ENCODE assay signal across 9 cellular contexts in the genomic region with DNA sequence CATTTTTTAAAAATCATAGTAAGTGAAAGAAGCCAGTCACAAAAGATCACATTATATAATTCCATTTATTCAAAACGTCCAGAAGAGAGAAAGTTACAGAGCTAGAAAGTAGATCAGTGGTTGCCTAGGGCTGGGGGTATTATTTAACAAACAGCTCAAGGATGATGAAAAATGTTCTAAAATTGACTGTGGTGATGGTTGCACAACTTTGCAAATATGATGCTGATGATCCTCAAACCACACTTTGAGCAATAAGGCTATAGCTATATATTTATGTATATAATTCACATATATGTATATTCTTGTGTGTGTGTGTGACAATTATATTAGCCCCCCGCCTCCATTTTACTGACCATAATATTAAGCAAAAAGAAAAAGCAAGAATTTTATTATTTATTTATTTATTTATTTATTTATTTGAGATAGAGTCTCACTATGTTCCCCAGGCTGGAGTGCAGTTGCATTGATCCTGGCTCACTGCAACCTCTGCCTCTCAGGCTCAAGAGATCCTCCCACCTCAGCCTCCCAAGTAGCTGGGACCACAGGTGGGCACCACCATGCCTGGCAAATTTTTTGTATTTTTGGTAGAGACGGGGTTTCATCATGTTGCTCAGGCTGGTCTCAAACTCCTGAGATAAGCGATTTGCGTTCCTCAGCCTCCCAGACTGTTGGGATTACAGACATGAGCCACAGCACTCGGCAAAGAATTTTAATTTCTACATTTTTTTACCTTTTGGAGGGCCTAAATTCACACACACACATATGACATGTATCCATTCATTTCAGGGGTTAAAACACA.
DNase-seq lines count a peak whose midpoint lies in the region; ATAC-seq and TF ChIP-seq lines count a peak whose summit lies in the region.
"Had no signal": no experiment of that assay in that cellular context is flagged by ENCODE, and none has a peak within 500 bp of the region (broad histone marks: within the 10 kb centered on the region; RNA-seq: fewer than 3 reads in every experiment).

No MANE protein-coding gene starts in this region.

- H2AFZ ChIP-seq in MM.1S (ENCODE audit: low read length), result no peak overlapping the region

- ATAC-seq in GM19452 (IDR thresholded peaks at IDR 0.05; ENCODE audit: unreplicated experiment), result no peak
- ATAC-seq: left colon had no signal

- H3F3A ChIP-seq in MM.1S (ENCODE audit: insufficient read depth, low read length), result peaks cover 9% of the 10 kb centered on the region; the same call in 1 of the 2 replicates

- no peaks in the 10 kb centered on the region for H3K9me3 ChIP-seq in MM.1S (replicated peaks; ENCODE audit: insufficient read depth, low read length)

- DNase-seq in GM06990 (ENCODE audit: extremely low read depth, insufficient read length) (no peak), MM.1S (no peak), amniotic epithelial cell (ENCODE audit: low read depth) (peak; percentile 29), AG08396 (ENCODE audit: low spot score) (no peak)
- no peak for DNase-seq in stimulated activated naive CD4-positive, alpha-beta T cell treated with Interleukin-2 at 50 U/mL for 16 hours (lab: John Stamatoyannopoulos, UW)
- DNase-seq: left colon, NCI-H524 treated with DMSO at 0.1 percent for 48 hours had no signal

- H3K9me3 Mint-ChIP-seq in nephron, result peaks cover 6% of the 10 kb centered on the region

- H3K36me3 Mint-ChIP-seq in nephron (ENCODE audit: low read depth), result peaks cover 45% of the 10 kb centered on the region

- H3K27me3 ChIP-seq in GM06990 (replicated peaks; ENCODE audit: control insufficient read depth, insufficient read depth, low read length), result no peaks in the 10 kb centered on the region
- no peaks in the 10 kb centered on the region for H3K27me3 ChIP-seq in MM.1S (replicated peaks; ENCODE audit: insufficient read depth, low read length)

- no peaks in the 10 kb centered on the region for H4K20me1 ChIP-seq in MM.1S (ENCODE audit: insufficient read depth, low read length)

- no peak overlapping the region for H3K9ac ChIP-seq in MM.1S (ENCODE audit: low read length)

- no peaks in the 10 kb centered on the region for H3K4me1 ChIP-seq in MM.1S (ENCODE audit: low read length)

- H3K27ac ChIP-seq in MM.1S (ENCODE audit: low read length), result no peak overlapping the region

- peak overlapping the region in 2 of 3 experiments; percentile 35 to 59 for H3K27ac Mint-ChIP-seq in nephron

- H3K27me3 Mint-ChIP-seq in nephron (ENCODE audit: low read depth), result no peaks in the 10 kb centered on the region

- H3K4me3 ChIP-seq in GM06990 (replicated peaks; ENCODE audit: low read depth, low read length) (peak overlapping the region; percentile 77), MM.1S (ENCODE audit: low read length) (no peak overlapping the region)

- peak overlapping the region; percentile 69; the same call in 1 of the 2 replicates for H3K4me2 ChIP-seq in MM.1S (ENCODE audit: low read depth, low read length)

- peaks cover 17% of the 10 kb centered on the region for H3K4me1 Mint-ChIP-seq in nephron

- H3K36me3 ChIP-seq in GM06990 (ENCODE audit: control insufficient read depth, insufficient read depth, low read length) (no peaks in the 10 kb centered on the region), MM.1S (replicated peaks; ENCODE audit: insufficient read depth, low read length) (no peaks in the 10 kb centered on the region)

- H3K79me2 ChIP-seq in MM.1S (ENCODE audit: low read length), result peaks cover 57% of the 10 kb centered on the region

- no peaks in the 10 kb centered on the region for H3K9me2 ChIP-seq in MM.1S (replicated peaks; ENCODE audit: insufficient read depth, low read length)

- TF ChIP-seq CTCF in GM06990 (IDR thresholded peaks at IDR 0.05; ENCODE audit: insufficient read depth, low read length, poor library complexity, severe bottlenecking), result no peak
- TF ChIP-seq CTCF in MM.1S (IDR thresholded peaks at IDR 0.05; ENCODE audit: low read length), result no peak
- TF ChIP-seq CTCF in nephron (IDR thresholded peaks at IDR 0.05; ENCODE audit: unreplicated experiment in 3 of 3), result no peak

- peak overlapping the region; percentile 95 to 99 (median 98) for H3K4me3 Mint-ChIP-seq in nephron
